Comparison of ENCODE assay signal across 8 cellular contexts in the genomic region with DNA sequence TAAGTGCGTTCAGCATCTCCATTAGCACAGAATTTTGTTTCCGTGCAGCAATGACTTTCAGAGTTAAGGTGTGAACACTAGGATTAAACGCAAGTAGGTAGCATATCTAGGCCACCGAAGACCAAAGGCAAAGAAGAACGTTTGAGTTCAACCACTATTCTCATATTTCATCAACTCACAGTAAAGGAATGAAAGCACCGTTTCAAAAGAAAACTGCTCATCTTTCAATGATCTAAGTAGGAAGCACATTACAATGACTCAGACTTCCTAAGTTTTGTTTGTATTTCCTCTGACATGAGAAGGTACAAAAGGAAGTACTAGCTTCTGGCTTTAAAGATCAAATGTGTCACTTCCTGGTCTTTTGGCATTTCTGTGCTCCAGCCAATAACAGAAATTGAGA. TPM values are rescaled to one million over a fixed set of nuclear protein-coding genes. Genes with fewer than 3 reads are reported as not detected.
DNase-seq lines count a peak whose midpoint lies in the region; ATAC-seq and TF ChIP-seq lines count a peak whose summit lies in the region.

No MANE protein-coding gene starts in this region.

- no peaks in the 10 kb centered on the region for H3K9me3 ChIP-seq in esophagus squamous epithelium

- H3K27me3 Mint-ChIP-seq in activated T-cell treated with anti-CD3 and anti-CD28 coated beads, Interleukin-2, amount 50 U/mL, for 72 hours (ENCODE audit: low read depth): no peaks in the 10 kb centered on the region

- no peaks in the 10 kb centered on the region for H3K27me3 ChIP-seq in esophagus squamous epithelium

- no peak for TF ChIP-seq CTCF in esophagus squamous epithelium (IDR thresholded peaks at IDR 0.05)

- peaks cover 6 to 17% of the 10 kb centered on the region in 2 donors for H3K36me3 Mint-ChIP-seq in activated T-cell treated with anti-CD3 and anti-CD28 coated beads, Interleukin-2, amount 50 U/mL, for 72 hours (ENCODE audit: insufficient read depth in 2 of 2)

- no peaks in the 10 kb centered on the region for H3K9me3 Mint-ChIP-seq in activated T-cell treated with anti-CD3 and anti-CD28 coated beads, Interleukin-2, amount 50 U/mL, for 72 hours

- peak overlapping the region; percentile 92 for H3K27ac Mint-ChIP-seq in activated T-cell treated with anti-CD3 and anti-CD28 coated beads, Interleukin-2, amount 50 U/mL, for 72 hours

- intact Hi-C loops in esophagus squamous epithelium (cut with DNase I): no loop called here

- no peak overlapping the region for H3K4me3 ChIP-seq in esophagus squamous epithelium

- no peak for TF ChIP-seq POLR2A in esophagus squamous epithelium (IDR thresholded peaks at IDR 0.05)

- H3K4me1 Mint-ChIP-seq in activated T-cell treated with anti-CD3 and anti-CD28 coated beads, Interleukin-2, amount 50 U/mL, for 72 hours (ENCODE audit: low read depth): peaks cover 45% of the 10 kb centered on the region

- peak; percentile 82 to 83 for ATAC-seq in activated T-cell treated with anti-CD3 and anti-CD28 coated beads, Interleukin-2, amount 50 U/mL, for 72 hours (replicated peaks in 1 of 2)
- no peak for ATAC-seq in HG02610 (IDR thresholded peaks at IDR 0.05; ENCODE audit: unreplicated experiment)

- peak overlapping the region; percentile 46 to 50 for H3K4me3 Mint-ChIP-seq in activated T-cell treated with anti-CD3 and anti-CD28 coated beads, Interleukin-2, amount 50 U/mL, for 72 hours

- peak; percentile 35 to 42 for DNase-seq in activated T-cell treated with anti-CD3 and anti-CD28 coated beads, Interleukin-2, amount 50 U/mL, for 72 hours
- DNase-seq in activated T-cell treated with anti-CD3 and anti-CD28 coated beads for 4 hours (no peak), SW480 (ENCODE audit: low spot score) (peak; percentile 1), esophagus squamous epithelium (lab: John Stamatoyannopoulos, UW) (no peak), NK-92 (lab: John Stamatoyannopoulos, UW; ENCODE audit: unreplicated experiment) (no peak)
- DNase-seq in stimulated activated CD4-positive, alpha-beta T cell treated with anti-CD3 and anti-CD28 coated beads, Interleukin-4, amount 100 ng/mL, for 24 hours: peak; percentile 32
- DNase-seq in activated effector memory CD4-positive, alpha-beta T cell treated with Interleukin-2 at 50 U/mL for 16 hours: no peak

- 59 to 65% methylated on average over 6 of the region's 6 CpGs for WGBS in esophagus squamous epithelium, 2 donors

- peaks cover 0 to 5% (median 0%) of the 10 kb centered on the region in 3 donors for H3K4me1 ChIP-seq in esophagus squamous epithelium

- H3K36me3 ChIP-seq in esophagus squamous epithelium: peaks cover 0 to 77% (median 12%) of the 10 kb centered on the region in 3 donors

- H3K27ac ChIP-seq in esophagus squamous epithelium: peak overlapping the region in 3 of 4 donors; percentile 19 to 38 (median 36)

RNA-seq across cellular contexts. Expression of gene ACADS, which starts 57.6 kb away (rescaled TPM):
- 10 to 100 TPM; 17.8 to 20.0 TPM for total RNA-seq in activated T-cell treated with anti-CD3 and anti-CD28 coated beads, Interleukin-2, amount 50 U/mL, for 72 hours
- total RNA-seq in esophagus squamous epithelium: 10 to 100 TPM; 11.3 to 30.9 (median 19.6) TPM

Comparison
In these comparisons a context has a peak if more than half of its experiments do, and no peak if none do; other contexts are left out.
1. DNase-seq: peak in activated T-cell treated with anti-CD3 and anti-CD28 coated beads, Interleukin-2, amount 50 U/mL, for 72 hours (2 of 2), SW480 (single experiment) and stimulated activated CD4-positive, alpha-beta T cell treated with anti-CD3 and anti-CD28 coated beads, Interleukin-4, amount 100 ng/mL, for 24 hours (single experiment); none in activated T-cell treated with anti-CD3 and anti-CD28 coated beads for 4 hours (single experiment), esophagus squamous epithelium (single experiment), activated effector memory CD4-positive, alpha-beta T cell treated with Interleukin-2 at 50 U/mL for 16 hours (single experiment) and NK-92 (single experiment).